In genomic region chr17:45432405-45433113, GRCh38 we compare ENCODE assay signal across 8 cellular contexts. TPM values are rescaled to one million over a fixed set of nuclear protein-coding genes. Genes with fewer than 3 reads are reported as not detected.
DNase-seq lines count a peak whose midpoint lies in the region; ATAC-seq, FAIRE-seq and TF ChIP-seq lines count a peak whose summit lies in the region.

Gene ARHGAP27 (minus strand): TSS chr17:45432870. CDS start chr17:45430279, 2,591 bp downstream.

- no peak within 1 kb of the TSS for H2BK20ac ChIP-seq in H1 (ENCODE audit: low read length)

- peak; percentile 49 for DNase-seq in activated CD4-positive, alpha-beta T cell treated with anti-CD3 and anti-CD28 coated beads for 36 hours
- DNase-seq in activated CD4-positive, alpha-beta T cell treated with anti-CD3 and anti-CD28 coated beads for 1 hour = no peak
- DNase-seq in SK-N-MC (ENCODE audit: low read depth, low spot score) (no peak), H1 (ENCODE audit: low read depth in 1 of 2, low spot score in 2 of 2) (peak in 1 of 2 experiments; percentile 76), uterus (peak in 1 of 2 donors; percentile 47)

- WGBS in H1 (ENCODE audit: extremely low coverage in 1 of 2, insufficient coverage in 1 of 2, insufficient read length in 1 of 2, insufficient replicate concordance in 2 of 2, low coverage in 1 of 2, low lambda C conversion rate in 2 of 2, missing lambda C conversion rate in 1 of 2), 2 experiments = 1% methylated on average over 14 of the region's 64 CpGs; no CpG with 5 or more reads in 1 of the 2 experiments

- H3K27ac ChIP-seq in SK-N-MC = no peak within 1 kb of the TSS
- H3K27ac ChIP-seq in H1 (ENCODE audit: low read depth, low read length) = no peak within 1 kb of the TSS
- H3K27ac ChIP-seq in uterus = peak within 1 kb of the TSS; percentile 57 to 65

- no peak within 1 kb of the TSS for H3K27ac Mint-ChIP-seq in activated CD4-positive, alpha-beta T cell treated with anti-CD3 and anti-CD28 coated beads for 36 hours

- H3K36me3 Mint-ChIP-seq in activated CD4-positive, alpha-beta T cell treated with anti-CD3 and anti-CD28 coated beads for 36 hours (ENCODE audit: low read depth) = no peaks in the 10 kb centered on the region

- no peak within 1 kb of the TSS for H2AFZ ChIP-seq in H1 (ENCODE audit: low read length)

- H3K4me3 ChIP-seq in SK-N-MC (peak within 1 kb of the TSS; percentile 81), H1 (ENCODE audit: extremely low read depth in 1 of 4, insufficient read depth in 2 of 4, low read depth in 3 of 4, low read length in 4 of 4) (peak within 1 kb of the TSS; percentile 54 to 65 (median 56)), mononuclear cell (ENCODE audit: low read length) (peak within 1 kb of the TSS; percentile 64), uterus (peak within 1 kb of the TSS; percentile 22 to 24)

- TF ChIP-seq RAD21 in H1 (IDR thresholded peaks at IDR 0.05 in 1 of 2, conservative IDR thresholded peaks at IDR 0.05 in 1 of 2; ENCODE audit: low read depth in 2 of 2, low read length in 2 of 2) = no peak

- H3K4ac ChIP-seq in H1 (replicated peaks; ENCODE audit: insufficient read length, low read depth, low read length) = no peak within 1 kb of the TSS

- H3K9me3 Mint-ChIP-seq in activated CD4-positive, alpha-beta T cell treated with anti-CD3 and anti-CD28 coated beads for 36 hours (ENCODE audit: low read depth) = no peaks in the 10 kb centered on the region

- no peak within 1 kb of the TSS for H4K91ac ChIP-seq in H1 (replicated peaks; ENCODE audit: insufficient read length, low read length)

- no peak within 1 kb of the TSS for H2BK120ac ChIP-seq in H1 (replicated peaks; ENCODE audit: low read depth, low read length)

- no peak within 1 kb of the TSS for H3K23ac ChIP-seq in H1 (ENCODE audit: insufficient read length)

- no peak within 1 kb of the TSS for H2BK12ac ChIP-seq in H1 (ENCODE audit: low read depth, low read length)

- H3K27me3 ChIP-seq in H1 (replicated peaks in 1 of 4; ENCODE audit: control insufficient read depth in 3 of 4, extremely low read depth in 1 of 4, insufficient read depth in 3 of 4, low read length in 3 of 4) (peaks cover 21 to 49% (median 43%) of the 10 kb centered on the region in 4 experiments), mononuclear cell (ENCODE audit: insufficient read depth, low read length) (no peaks in the 10 kb centered on the region), uterus (peaks cover 11 to 23% of the 10 kb centered on the region in 2 donors)

- H3K4me1 Mint-ChIP-seq in activated CD4-positive, alpha-beta T cell treated with anti-CD3 and anti-CD28 coated beads for 36 hours = peaks cover 21% of the 10 kb centered on the region

- H3K4me3 Mint-ChIP-seq in activated CD4-positive, alpha-beta T cell treated with anti-CD3 and anti-CD28 coated beads for 36 hours = peak within 1 kb of the TSS; percentile 68

- TF ChIP-seq POLR2A in H1 (IDR thresholded peaks at IDR 0.05; ENCODE audit: control extremely low read depth in 1 of 2, low read depth in 2 of 2, low read length in 2 of 2) (no peak), uterus (IDR thresholded peaks at IDR 0.05) (no peak)

- peaks cover 24% of the 10 kb centered on the region for H3K23me2 ChIP-seq in H1 (ENCODE audit: low read depth, low read length)

- CTCF ChIA-PET in activated CD4-positive, alpha-beta T cell treated with anti-CD3 and anti-CD28 coated beads for 36 hours (lab: Charles Lee) = no interaction called here
- CTCF ChIA-PET in H1 (lab: Charles Lee; ENCODE audit: partially characterized antibody) = interaction anchor here (0.5 to 12.6 kb wide), 2 partner anchors 38 to 130 kb away, joined by 3 to 331 read pairs; no protein-coding TSS in a partner anchor

- peaks cover 6 to 23% (median 17%) of the 10 kb centered on the region in 4 experiments for H3K4me1 ChIP-seq in H1 (replicated peaks in 1 of 4; ENCODE audit: control insufficient read depth in 3 of 4, insufficient read depth in 4 of 4, low read length in 3 of 4)
- H3K4me1 ChIP-seq in mononuclear cell (ENCODE audit: insufficient read depth, low read length) = peaks cover 50% of the 10 kb centered on the region
- H3K4me1 ChIP-seq in uterus = peaks cover 0 to 32% of the 10 kb centered on the region in 2 donors

- no peak for TF ChIP-seq CTCF in H1 (IDR thresholded peaks at IDR 0.05; ENCODE audit: control extremely low read depth in 1 of 3, insufficient read depth in 1 of 3, low read depth in 1 of 3, low read length in 3 of 3)
- TF ChIP-seq CTCF in uterus (IDR thresholded peaks at IDR 0.05) = no peak

- peaks cover 6% of the 10 kb centered on the region for H3K27me3 Mint-ChIP-seq in activated CD4-positive, alpha-beta T cell treated with anti-CD3 and anti-CD28 coated beads for 36 hours

- TF ChIP-seq EP300 in H1 (IDR thresholded peaks at IDR 0.05; ENCODE audit: borderline replicate concordance in 1 of 2, low read depth in 2 of 2, low read length in 2 of 2) = no peak

- no peak within 1 kb of the TSS for H3K56ac ChIP-seq in H1 (replicated peaks; ENCODE audit: insufficient read length, low read depth, low read length)

- no peak for ATAC-seq in activated CD4-positive, alpha-beta T cell treated with anti-CD3 and anti-CD28 coated beads for 36 hours
- ATAC-seq in GM21515 (IDR thresholded peaks at IDR 0.05; ENCODE audit: unreplicated experiment) = no peak
- no peak for ATAC-seq in HG02642 (IDR thresholded peaks at IDR 0.05; ENCODE audit: poor library complexity, unreplicated experiment)

- peak within 1 kb of the TSS; percentile 40; the same call in 1 of the 2 replicates for H2BK15ac ChIP-seq in H1 (ENCODE audit: low read length)

- POLR2A ChIA-PET in activated CD4-positive, alpha-beta T cell treated with anti-CD3 and anti-CD28 coated beads for 36 hours (lab: Charles Lee) = no interaction called here
- POLR2A ChIA-PET in H1 (lab: Charles Lee; ENCODE audit: partially characterized antibody) = interaction anchor here (1.1 to 1.3 kb wide), 3 partner anchors 9 to 284 kb away, joined by 3 read pairs; partner anchors contain the start of gene HEXIM1

- H4K8ac ChIP-seq in H1 (ENCODE audit: extremely low read depth, insufficient read depth, low read length) = peak within 1 kb of the TSS; percentile 53; the same call in 1 of the 2 replicates

- H3K4me2 ChIP-seq in H1 (ENCODE audit: insufficient read depth in 1 of 2, low read depth in 2 of 2, low read length in 2 of 2) = peak within 1 kb of the TSS; percentile 77 to 90

- H3K36me3 ChIP-seq in SK-N-MC (ENCODE audit: insufficient read depth, low read length) (no peaks in the 10 kb centered on the region), H1 (ENCODE audit: control insufficient read depth in 2 of 4, insufficient read depth in 4 of 4, low read length in 3 of 4) (peaks cover 0 to 4% (median 0%) of the 10 kb centered on the region in 4 experiments; a peak in 1 of 8 replicates), uterus (no peaks in the 10 kb centered on the region)

- no peak for FAIRE-seq in H1 (lab: Jason Lieb, UNC)

- no peak within 1 kb of the TSS for H4K5ac ChIP-seq in H1 (ENCODE audit: insufficient read length, low read depth, low read length)

- H3K9ac ChIP-seq in SK-N-MC (ENCODE audit: insufficient read length) (no peak within 1 kb of the TSS), H1 (replicated peaks in 1 of 4; ENCODE audit: extremely low read depth in 1 of 4, low read depth in 3 of 4, low read length in 3 of 4) (peak within 1 kb of the TSS in 1 of 4 experiments; percentile 14; a peak in 2 of 7 replicates)

- no peaks in the 10 kb centered on the region for H3K9me3 ChIP-seq in SK-N-MC (ENCODE audit: low read depth, low read length)
- no peaks in the 10 kb centered on the region for H3K9me3 ChIP-seq in H1 (ENCODE audit: insufficient read depth in 2 of 2, low read depth in 1 of 2, low read length in 1 of 2)
- H3K9me3 ChIP-seq in mononuclear cell (ENCODE audit: low read depth, low read length) = no peaks in the 10 kb centered on the region
- H3K9me3 ChIP-seq in uterus = no peaks in the 10 kb centered on the region

- H3K14ac ChIP-seq in H1 (ENCODE audit: insufficient read length) = no peak within 1 kb of the TSS

- H2BK5ac ChIP-seq in H1 (ENCODE audit: low read depth, low read length) = no peak within 1 kb of the TSS

- no peaks in the 10 kb centered on the region for H3K79me1 ChIP-seq in H1 (ENCODE audit: low read depth, low read length)

- no peak within 1 kb of the TSS for H2AK5ac ChIP-seq in H1 (ENCODE audit: low read depth, low read length)

- peak within 1 kb of the TSS; percentile 32 for H3K18ac ChIP-seq in H1 (ENCODE audit: extremely low read depth, low read length)

- intact Hi-C loops in activated CD4-positive, alpha-beta T cell treated with anti-CD3 and anti-CD28 coated beads for 36 hours (cut with DNase I, micrococcal nuclease) = no loop called here
- intact Hi-C loops in uterus (cut with DNase I; ENCODE audit: low total_unique reads) = no loop called here

- H4K20me1 ChIP-seq in H1 (replicated peaks in 1 of 2; ENCODE audit: control insufficient read depth in 1 of 2, insufficient read depth in 2 of 2, low read length in 2 of 2) = no peaks in the 10 kb centered on the region

- no peaks in the 10 kb centered on the region for H3K79me2 ChIP-seq in H1 (ENCODE audit: control insufficient read depth in 1 of 2, insufficient read depth in 2 of 2, low read length in 2 of 2)

TF ChIP-seq in H1, 55 proteins besides CTCF, POLR2A, EP300 and RAD21 (continues in another document):
- TF ChIP-seq HDAC6 (IDR thresholded peaks at IDR 0.05; ENCODE audit: low read depth, low read length) (no peak), TCF12 (IDR thresholded peaks at IDR 0.05; ENCODE audit: low read depth, low read length) (no peak), BCL11A (IDR thresholded peaks at IDR 0.05; ENCODE audit: low read depth in 2 of 2, low read length in 2 of 2) (no peak)
- TF ChIP-seq, protein P1, sequence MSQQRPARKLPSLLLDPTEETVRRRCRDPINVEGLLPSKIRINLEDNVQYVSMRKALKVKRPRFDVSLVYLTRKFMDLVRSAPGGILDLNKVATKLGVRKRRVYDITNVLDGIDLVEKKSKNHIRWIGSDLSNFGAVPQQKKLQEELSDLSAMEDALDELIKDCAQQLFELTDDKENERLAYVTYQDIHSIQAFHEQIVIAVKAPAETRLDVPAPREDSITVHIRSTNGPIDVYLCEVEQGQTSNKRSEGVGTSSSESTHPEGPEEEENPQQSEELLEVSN (IDR thresholded peaks at IDR 0.05) = no peak

RNA-seq across cellular contexts. Expression of gene ARHGAP27, which starts in this region (rescaled TPM):
- 10 to 100 TPM; 43.2 to 43.5 TPM for total RNA-seq in activated CD4-positive, alpha-beta T cell treated with anti-CD3 and anti-CD28 coated beads for 36 hours
- 13.1 TPM in 2 replicates for total RNA-seq in H1 (2021; fragmentation: NEBNext Ultra II Directional; extraction: Animal tissue kit (Norgen Biotek cat#: 25700))
- polyA plus RNA-seq in H1 (2011; rRNA removed) = 11.6 and 15.9 TPM in 2 replicates
- 13.4 TPM for polyA plus RNA-seq in H1 (2011; cell fraction: cytosol; rRNA removed)
- polyA plus RNA-seq in H1 (2011; cell fraction: nucleus; rRNA removed) = 66.8 TPM
- 6.8 to 13.4 TPM (median 10.4 TPM) in 4 replicates for polyA plus RNA-seq in H1 (2012, experiment 1 of 2)
- 6.8 TPM for polyA plus RNA-seq in H1 (2012, experiment 2 of 2)
- 9.3 TPM for polyA plus RNA-seq in H1 (2013, experiment 1 of 2)
- 8.6 TPM for polyA plus RNA-seq in H1 (2013, experiment 2 of 2)
- polyA minus RNA-seq in H1 (2011; rRNA and poly(A)+ RNA removed) = 8.0 and 8.5 TPM in 2 replicates
- 7.2 TPM for polyA minus RNA-seq in H1 (2011; cell fraction: cytosol; rRNA and poly(A)+ RNA removed)
- 27.8 TPM for polyA minus RNA-seq in H1 (2011; cell fraction: nucleus; rRNA and poly(A)+ RNA removed)
- 41.3 TPM for total RNA-seq in mononuclear cell
- 10 to 100 TPM in 3 of 4 donors, 1 to 10 TPM in 1; 9.4 to 36.6 (median 16.0) TPM for total RNA-seq in uterus

Comparison
In these comparisons a context has a peak if more than half of its experiments do, and no peak if none do; other contexts are left out.
1. H3K27ac ChIP-seq: peak in uterus (2 of 2); none in SK-N-MC (single experiment) and H1 (single experiment).
2. H3K4me3 ChIP-seq: peak in every context shown above with its lines; median percentile 81 in SK-N-MC; 64 in mononuclear cell; 56 in H1; 23 in uterus.